Comparison of ENCODE assay signal across 1 cellular context in genomic region chr19:13797870-13798269, GRCh38.
TF ChIP-seq lines count a peak whose summit lies in the region.

No MANE protein-coding gene starts in this region.

TF ChIP-seq in SK-N-SH, 30 proteins besides CTCF, POLR2A, EP300 and RAD21 (continued from another document):
- TF ChIP-seq MAX (IDR thresholded peaks at IDR 0.05; ENCODE audit: low read depth) (no peak), PBX3 (IDR thresholded peaks at IDR 0.05) (no peak), FOXM1 (IDR thresholded peaks at IDR 0.05; ENCODE audit: low read depth) (no peak)
- TF ChIP-seq, protein P1, sequence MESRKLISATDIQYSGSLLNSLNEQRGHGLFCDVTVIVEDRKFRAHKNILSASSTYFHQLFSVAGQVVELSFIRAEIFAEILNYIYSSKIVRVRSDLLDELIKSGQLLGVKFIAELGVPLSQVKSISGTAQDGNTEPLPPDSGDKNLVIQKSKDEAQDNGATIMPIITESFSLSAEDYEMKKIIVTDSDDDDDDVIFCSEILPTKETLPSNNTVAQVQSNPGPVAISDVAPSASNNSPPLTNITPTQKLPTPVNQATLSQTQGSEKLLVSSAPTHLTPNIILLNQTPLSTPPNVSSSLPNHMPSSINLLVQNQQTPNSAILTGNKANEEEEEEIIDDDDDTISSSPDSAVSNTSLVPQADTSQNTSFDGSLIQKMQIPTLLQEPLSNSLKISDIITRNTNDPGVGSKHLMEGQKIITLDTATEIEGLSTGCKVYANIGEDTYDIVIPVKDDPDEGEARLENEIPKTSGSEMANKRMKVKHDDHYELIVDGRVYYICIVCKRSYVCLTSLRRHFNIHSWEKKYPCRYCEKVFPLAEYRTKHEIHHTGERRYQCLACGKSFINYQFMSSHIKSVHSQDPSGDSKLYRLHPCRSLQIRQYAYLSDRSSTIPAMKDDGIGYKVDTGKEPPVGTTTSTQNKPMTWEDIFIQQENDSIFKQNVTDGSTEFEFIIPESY (IDR thresholded peaks at IDR 0.05; ENCODE audit: borderline replicate concordance, low read depth), result no peak
- TF ChIP-seq, protein P2, sequence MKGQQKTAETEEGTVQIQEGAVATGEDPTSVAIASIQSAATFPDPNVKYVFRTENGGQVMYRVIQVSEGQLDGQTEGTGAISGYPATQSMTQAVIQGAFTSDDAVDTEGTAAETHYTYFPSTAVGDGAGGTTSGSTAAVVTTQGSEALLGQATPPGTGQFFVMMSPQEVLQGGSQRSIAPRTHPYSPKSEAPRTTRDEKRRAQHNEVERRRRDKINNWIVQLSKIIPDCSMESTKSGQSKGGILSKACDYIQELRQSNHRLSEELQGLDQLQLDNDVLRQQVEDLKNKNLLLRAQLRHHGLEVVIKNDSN (IDR thresholded peaks at IDR 0.05; ENCODE audit: borderline replicate concordance, low read depth), result no peak
